Comparison of ENCODE assay signal across 13 cellular contexts in the genomic region with DNA sequence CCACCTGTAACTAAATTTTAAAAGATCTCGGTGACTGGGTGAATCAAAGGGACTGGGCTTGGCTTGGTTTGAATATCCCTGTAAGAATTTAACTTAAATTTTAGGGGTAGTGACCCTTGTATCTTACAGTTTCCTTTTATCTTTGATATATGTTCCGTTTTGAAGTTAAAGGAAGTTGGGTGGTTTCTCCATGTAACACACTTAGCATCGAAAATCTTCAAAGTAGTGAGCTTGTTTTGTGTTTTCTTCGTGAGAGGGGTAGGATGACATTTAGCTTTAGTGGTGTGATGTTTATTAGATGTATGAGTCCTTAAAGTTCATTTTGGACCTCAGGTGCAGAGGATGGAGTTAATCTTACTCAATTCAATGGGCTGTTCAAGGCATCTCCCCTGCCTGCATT. TPM values are rescaled to one million over a fixed set of nuclear protein-coding genes. Genes with fewer than 3 reads are reported as not detected.
A peak's percentile ranks its signal among the peaks of the same experiment; 100 is the strongest.
DNase-seq lines count a peak whose midpoint lies in the region; ATAC-seq and TF ChIP-seq lines count a peak whose summit lies in the region.
"Had no signal": no experiment of that assay in that cellular context is flagged by ENCODE, and none has a peak within 500 bp of the region (broad histone marks: within the 10 kb centered on the region; RNA-seq: fewer than 3 reads in every experiment).

No MANE protein-coding gene starts in this region.

- WGBS in transverse colon (ENCODE audit: low coverage in 1 of 2), 2 donors = 37 to 47% methylated on average over 2 to 4 of the region's 4 CpGs

- H3K27me3 Mint-ChIP-seq in CD8-positive, alpha-beta memory T cell = no peaks in the 10 kb centered on the region
- no peaks in the 10 kb centered on the region for H3K27me3 Mint-ChIP-seq in activated B cell treated with CpG ODN at 0.5 μM for 24 hours
- no peaks in the 10 kb centered on the region for H3K27me3 Mint-ChIP-seq in naive thymus-derived CD8-positive, alpha-beta T cell

- no peaks in the 10 kb centered on the region for H3K9me3 ChIP-seq in CD8-positive, alpha-beta memory T cell (ENCODE audit: low read length)
- H3K9me3 ChIP-seq in Karpas-422 (ENCODE audit: low read length) (no peaks in the 10 kb centered on the region), transverse colon (no peaks in the 10 kb centered on the region)

- peaks cover 4% of the 10 kb centered on the region; the same call in 1 of the 2 replicates for H3K79me2 ChIP-seq in Karpas-422 (ENCODE audit: low read length)

- intact Hi-C loops in activated B cell treated with CpG ODN at 0.5 μM for 24 hours (cut with micrococcal nuclease) = loop anchor here (5.0 to 10.0 kb wide), 3 partner anchors 362 to 1392 kb away; partner anchors contain the start of genes NEDD4L and TCF4
- intact Hi-C loops in transverse colon (cut with DNase I; ENCODE audit: low total_unique reads) = no loop called here

- in situ Hi-C loops in transverse colon (cut with MboI; ENCODE audit: low pct_ligation_motif_present in 1 of 4, low pct_unique_long_range_greater_than_20kb in 1 of 4, low sequenced_read_pairs in 3 of 4) = no loop called here

- peak overlapping the region; percentile 70 to 95 (median 92) for H3K4me3 Mint-ChIP-seq in CD8-positive, alpha-beta memory T cell
- peak overlapping the region; percentile 55 for H3K4me3 Mint-ChIP-seq in activated B cell treated with CpG ODN at 0.5 μM for 24 hours
- H3K4me3 Mint-ChIP-seq in naive thymus-derived CD8-positive, alpha-beta T cell = peak overlapping the region; percentile 54 to 94 (median 72)

- peaks cover 55 to 72% (median 55%) of the 10 kb centered on the region in 3 donors for H3K4me1 Mint-ChIP-seq in CD8-positive, alpha-beta memory T cell
- H3K4me1 Mint-ChIP-seq in activated B cell treated with CpG ODN at 0.5 μM for 24 hours = peaks cover 36% of the 10 kb centered on the region
- H3K4me1 Mint-ChIP-seq in naive thymus-derived CD8-positive, alpha-beta T cell = peaks cover 24 to 56% (median 52%) of the 10 kb centered on the region in 4 donors

- TF ChIP-seq CTCF in activated B cell treated with CpG ODN at 0.5 μM for 24 hours (IDR thresholded peaks at IDR 0.05) = no peak
- TF ChIP-seq CTCF in transverse colon (IDR thresholded peaks at IDR 0.05) = no peak

- no peaks in the 10 kb centered on the region for H3K36me3 ChIP-seq in CD8-positive, alpha-beta memory T cell (ENCODE audit: insufficient read depth, low read length)
- no peaks in the 10 kb centered on the region for H3K36me3 ChIP-seq in Karpas-422 (ENCODE audit: insufficient read depth, low read length)
- H3K36me3 ChIP-seq in transverse colon = no peaks in the 10 kb centered on the region

- DNase-seq in CD8-positive, alpha-beta memory T cell = peak in 1 of 5 donors; percentile 21
- no peak for DNase-seq in Karpas-422
- no peak for DNase-seq in activated B cell treated with CpG ODN at 0.5 μM for 24 hours
- peak in 2 of 10 donors; percentile 29 to 38 for DNase-seq in naive thymus-derived CD8-positive, alpha-beta T cell
- DNase-seq in epidermal melanocyte (ENCODE audit: insufficient read length, low spot score) = no peak
- no peak for DNase-seq in NCI-H82 treated with DMSO at 0.1 percent for 48 hours (lab: John Stamatoyannopoulos, UW; ENCODE audit: unreplicated experiment)
- no peak for DNase-seq in transverse colon
- DNase-seq: HFFc6, islet precursor cell, NCI-H1417 treated with DMSO at 0.1 percent for 48 hours, NCI-H774 had no signal

- TF ChIP-seq EP300 in transverse colon (IDR thresholded peaks at IDR 0.05; ENCODE audit: low read depth) = no peak

- peaks cover 3% of the 10 kb centered on the region; the same call in 1 of the 2 replicates for H4K20me1 ChIP-seq in Karpas-422 (ENCODE audit: insufficient read depth, low read depth, low read length)

- H3K27ac ChIP-seq in CD8-positive, alpha-beta memory T cell (ENCODE audit: low read depth, low read length) = peak overlapping the region; percentile 32
- no peak overlapping the region for H3K27ac ChIP-seq in Karpas-422 (ENCODE audit: low read length)
- no peak overlapping the region for H3K27ac ChIP-seq in transverse colon
- H3K27ac ChIP-seq: coronary artery had no signal

- peaks cover 0 to 8% (median 5%) of the 10 kb centered on the region in 3 donors for H3K36me3 Mint-ChIP-seq in CD8-positive, alpha-beta memory T cell
- peaks cover 12% of the 10 kb centered on the region for H3K36me3 Mint-ChIP-seq in activated B cell treated with CpG ODN at 0.5 μM for 24 hours (ENCODE audit: low read depth)
- H3K36me3 Mint-ChIP-seq in naive thymus-derived CD8-positive, alpha-beta T cell = peaks cover 0 to 4% (median 1%) of the 10 kb centered on the region in 3 donors

- H3K9me2 ChIP-seq in Karpas-422 (replicated peaks; ENCODE audit: insufficient read depth, low read length) = peaks cover 5% of the 10 kb centered on the region; the same call in 1 of the 2 replicates

- POLR2A ChIA-PET in CD8-positive, alpha-beta memory T cell (lab: Charles Lee) = interaction anchor here (4.0 kb wide), 1 partner anchor 14 kb away, joined by 32 read pairs; the partner anchor contains the start of gene TXNL1
- POLR2A ChIA-PET in activated B cell treated with CpG ODN at 0.5 μM for 24 hours (lab: Charles Lee) = interaction anchor here (4.3 kb wide), 1 partner anchor 13 kb away, joined by 56 read pairs; the partner anchor contains the start of gene TXNL1
- POLR2A ChIA-PET in naive thymus-derived CD8-positive, alpha-beta T cell (lab: Charles Lee) = interaction anchor here (4.2 kb wide), 1 partner anchor 14 kb away, joined by 38 read pairs; the partner anchor contains the start of gene TXNL1

- H3K9me3 Mint-ChIP-seq in CD8-positive, alpha-beta memory T cell = no peaks in the 10 kb centered on the region
- no peaks in the 10 kb centered on the region for H3K9me3 Mint-ChIP-seq in activated B cell treated with CpG ODN at 0.5 μM for 24 hours
- H3K9me3 Mint-ChIP-seq in naive thymus-derived CD8-positive, alpha-beta T cell = peaks cover 0 to 7% (median 0%) of the 10 kb centered on the region in 9 donors
- H3K9me3 Mint-ChIP-seq: HFFc6 had no signal

- H3K4me1 ChIP-seq in CD8-positive, alpha-beta memory T cell (ENCODE audit: insufficient read depth, low read length) = peaks cover 39% of the 10 kb centered on the region
- H3K4me1 ChIP-seq in Karpas-422 (ENCODE audit: low read length) (peaks cover 26% of the 10 kb centered on the region), transverse colon (peaks cover 9 to 30% (median 10%) of the 10 kb centered on the region in 4 donors)

- CTCF ChIA-PET in CD8-positive, alpha-beta memory T cell (lab: Charles Lee) = interaction anchor here (3.6 kb wide), 1 partner anchor 14 kb away, joined by 16 read pairs; the partner anchor contains the start of gene TXNL1
- CTCF ChIA-PET in activated B cell treated with CpG ODN at 0.5 μM for 24 hours (lab: Charles Lee) = no interaction called here

- TF ChIP-seq POLR2A in transverse colon (IDR thresholded peaks at IDR 0.05) = no peak

- 0 out of 2 replicates have a peak overlapping the region, but pooled peaks have one; percentile 26 for H3K9ac ChIP-seq in Karpas-422 (ENCODE audit: low read length)

- H3K27ac Mint-ChIP-seq in CD8-positive, alpha-beta memory T cell = peak overlapping the region; percentile 72 to 97 (median 88)
- peak overlapping the region; percentile 73 for H3K27ac Mint-ChIP-seq in activated B cell treated with CpG ODN at 0.5 μM for 24 hours
- H3K27ac Mint-ChIP-seq in naive thymus-derived CD8-positive, alpha-beta T cell = peak overlapping the region; percentile 66 to 96 (median 90)
- H3K27ac Mint-ChIP-seq: HFFc6 had no signal

- H3K27me3 ChIP-seq in CD8-positive, alpha-beta memory T cell (ENCODE audit: insufficient read depth, low read length, poor library complexity, severe bottlenecking) = no peaks in the 10 kb centered on the region
- no peaks in the 10 kb centered on the region for H3K27me3 ChIP-seq in Karpas-422 (ENCODE audit: low read length)
- no peaks in the 10 kb centered on the region for H3K27me3 ChIP-seq in transverse colon

- no peak for ATAC-seq in activated B cell treated with CpG ODN at 0.5 μM for 24 hours (ENCODE audit: low read depth)
- no peak for ATAC-seq in naive thymus-derived CD8-positive, alpha-beta T cell
- no peak for ATAC-seq in GM21447 (IDR thresholded peaks at IDR 0.05; ENCODE audit: unreplicated experiment)

- peak overlapping the region; percentile 84 for H3K4me2 ChIP-seq in Karpas-422 (ENCODE audit: low read depth, low read length, poor library complexity, severe bottlenecking)

- no peak overlapping the region for H2AFZ ChIP-seq in Karpas-422 (ENCODE audit: low read length)

- H3K4me3 ChIP-seq in CD8-positive, alpha-beta memory T cell (ENCODE audit: low read length) = peak overlapping the region; percentile 40
- H3K4me3 ChIP-seq in Karpas-422 (ENCODE audit: low read length) = no peak overlapping the region
- peak overlapping the region in 1 of 4 donors; percentile 81 for H3K4me3 ChIP-seq in transverse colon

RNA-seq across cellular contexts. Expression of gene WDR7, which starts 1.6 kb away (rescaled TPM):
- 10 to 100 TPM; 20.5 to 20.6 TPM for total RNA-seq in CD8-positive, alpha-beta memory T cell
- polyA plus RNA-seq in CD8-positive, alpha-beta memory T cell = 21.9 TPM
- 7.6 and 20.9 TPM in 2 replicates for total RNA-seq in Karpas-422 (2014; rRNA removed; shearing (Covaris generic); ENCODE audit: low replicate concordance)
- total RNA-seq in activated B cell treated with CpG ODN at 0.5 μM for 24 hours = 26.0 and 33.4 TPM in 2 replicates
- 10 to 100 TPM; 34.0 to 42.7 TPM for total RNA-seq in naive thymus-derived CD8-positive, alpha-beta T cell
- polyA plus RNA-seq in naive thymus-derived CD8-positive, alpha-beta T cell = 10 to 100 TPM; 17.8 to 27.1 (median 21.8) TPM
- total RNA-seq in transverse colon = 10 to 100 TPM; 14.9 to 37.5 (median 27.9) TPM

RNA-seq across cellular contexts. Expression of gene TXNL1, which starts 14.4 kb away (rescaled TPM):
- 10 to 100 TPM; 86.8 to 91.6 TPM for total RNA-seq in CD8-positive, alpha-beta memory T cell
- polyA plus RNA-seq in CD8-positive, alpha-beta memory T cell = 57.1 TPM
- total RNA-seq in Karpas-422 (2014; rRNA removed; shearing (Covaris generic); ENCODE audit: low replicate concordance) = 52.6 and 52.8 TPM in 2 replicates
- total RNA-seq in activated B cell treated with CpG ODN at 0.5 μM for 24 hours = 53.4 and 55.4 TPM in 2 replicates
- total RNA-seq in naive thymus-derived CD8-positive, alpha-beta T cell = 10 to 100 TPM; 45.6 to 48.1 TPM
- 10 to 100 TPM; 48.1 to 50.3 (median 49.1) TPM for polyA plus RNA-seq in naive thymus-derived CD8-positive, alpha-beta T cell
- 10 to 100 TPM in 2 of 4 donors, 1 to 10 TPM in 2; 3.0 to 42.1 (median 18.0) TPM for total RNA-seq in transverse colon
